In genomic region chr2:156196031-156196430, GRCh38 we compare ENCODE assay signal across 19 cellular contexts.
DNase-seq lines count a peak whose midpoint lies in the region; ATAC-seq lines count a peak whose summit lies in the region.
"Had no signal": no experiment of that assay in that cellular context is flagged by ENCODE, and none has a peak within 500 bp of the region (broad histone marks: within the 10 kb centered on the region; RNA-seq: fewer than 3 reads in every experiment).

No MANE protein-coding gene starts in this region.

- DNase-seq in COLO829 (ENCODE audit: low spot score) (peak; percentile 23), SK-MEL-5 (ENCODE audit: low read depth, low spot score) (peak; percentile 73), foreskin melanocyte (peak; percentile 90), NCI-H187 treated with DMSO at 0.1 percent for 48 hours (lab: John Stamatoyannopoulos, UW) (no peak)
- no peak for DNase-seq in activated T-cell treated with anti-CD3 and anti-CD28 coated beads, Interleukin-2, amount 50 U/mL, for 1 hour
- DNase-seq: AML-193; CD4-positive, alpha-beta T cell; CD8-positive, alpha-beta T cell; COR-L47; DMS 273 treated with DMSO at 0.1 percent for 48 hours; DMS153; DMS53; DMS79; DND-41; EL; GDM1 had no signal

- in situ Hi-C loops in SK-MEL-5 (cut with HindIII; ENCODE audit: low pct_unique_long_range_greater_than_20kb, low sequenced_read_pairs): no loop called here

- ATAC-seq in GM21515 (IDR thresholded peaks at IDR 0.05; ENCODE audit: unreplicated experiment): no peak
- ATAC-seq: A549; CD8-positive, alpha-beta T cell; GM12878 had no signal

Comparison
In these comparisons a context has a peak if more than half of its experiments do, and no peak if none do; other contexts are left out.
1. DNase-seq: peak in COLO829 (single experiment), SK-MEL-5 (single experiment) and foreskin melanocyte (single experiment); none in activated T-cell treated with anti-CD3 and anti-CD28 coated beads, Interleukin-2, amount 50 U/mL, for 1 hour (single experiment) and NCI-H187 treated with DMSO at 0.1 percent for 48 hours (single experiment).